ENCODE assay signal across 14 cellular contexts in genomic region chr18:62832282-62832681, GRCh38.
DNase-seq lines count a peak whose midpoint lies in the region; ATAC-seq lines count a peak whose summit lies in the region.
"Had no signal": no experiment of that assay in that cellular context is flagged by ENCODE, and none has a peak within 500 bp of the region (broad histone marks: within the 10 kb centered on the region; RNA-seq: fewer than 3 reads in every experiment).

No MANE protein-coding gene starts in this region.

- H3K4me3 ChIP-seq in BLaER1 treated with 17β-estradiol and CSF1 and Interleukin-3, amounts not matched to agents 10 nM and 100 nM = no peak overlapping the region
- no peak overlapping the region for H3K4me3 ChIP-seq in H7 (ENCODE audit: insufficient read depth, low read depth, low read length)
- H3K4me3 ChIP-seq: HAP-1 had no signal

- ATAC-seq in GM21423 (IDR thresholded peaks at IDR 0.05; ENCODE audit: unreplicated experiment) = peak; percentile 52
- no peak for ATAC-seq in HG03039 (IDR thresholded peaks at IDR 0.05; ENCODE audit: unreplicated experiment)
- ATAC-seq in GM18867 (IDR thresholded peaks at IDR 0.05; ENCODE audit: unreplicated experiment) = no peak

- H3K9ac ChIP-seq in BLaER1 treated with 17β-estradiol and CSF1 and Interleukin-3, amounts not matched to agents 10 nM and 100 nM = no peak overlapping the region

- H3K9me3 ChIP-seq in BLaER1 treated with 17β-estradiol and CSF1 and Interleukin-3, amounts not matched to agents 10 nM and 100 nM (replicated peaks in 1 of 11) = 0 out of 22 replicates have a peak, but pooled peaks cover 0 to 6% (median 0%) of the 10 kb centered on the region in 11 experiments
- H3K9me3 ChIP-seq: HAP-1 had no signal

- H3K27me3 ChIP-seq in BLaER1 treated with 17β-estradiol and CSF1 and Interleukin-3, amounts not matched to agents 10 nM and 100 nM = no peaks in the 10 kb centered on the region
- H3K27me3 ChIP-seq in H7 (ENCODE audit: control insufficient read depth, insufficient read depth, low read length) = no peaks in the 10 kb centered on the region

- H3K36me3 ChIP-seq in BLaER1 treated with 17β-estradiol and CSF1 and Interleukin-3, amounts not matched to agents 10 nM and 100 nM = peaks cover 0 to 49% (median 24%) of the 10 kb centered on the region in 11 experiments; a peak in 19 of 22 replicates
- peaks cover 2% of the 10 kb centered on the region; the same call in 1 of the 2 replicates for H3K36me3 ChIP-seq in H7 (replicated peaks; ENCODE audit: control insufficient read depth, insufficient read depth, low read length)
- H3K36me3 ChIP-seq: HAP-1 had no signal

- DNase-seq in MV-4-11 (lab: John Stamatoyannopoulos, UW) (peak; percentile 25), cerebellar cortex (ENCODE audit: low spot score) (peak; percentile 15), NCI-H82 (lab: John Stamatoyannopoulos, UW) (no peak), H7 (no peak)
- DNase-seq: activated naive CD8-positive, alpha-beta T cell treated with anti-CD3 and anti-CD28 coated beads, Interleukin-2, amount 10 ng/mL, durations not matched to agents 7 days and 5 days; DMS79 treated with DMSO at 0.1 percent for 48 hours; MM.1S; nephron progenitor cell; small intestine had no signal

- no peak overlapping the region for H3K27ac ChIP-seq in BLaER1 treated with 17β-estradiol and CSF1 and Interleukin-3, amounts not matched to agents 10 nM and 100 nM

- H3K4me1 ChIP-seq in BLaER1 treated with 17β-estradiol and CSF1 and Interleukin-3, amounts not matched to agents 10 nM and 100 nM = peaks cover 15 to 35% (median 32%) of the 10 kb centered on the region in 10 experiments

- H4K20me1 ChIP-seq in BLaER1 treated with 17β-estradiol and CSF1 and Interleukin-3, amounts not matched to agents 10 nM and 100 nM = peaks cover 0 to 23% (median under 1%) of the 10 kb centered on the region in 11 experiments; a peak in 4 of 22 replicates

- peak overlapping the region in 7 of 11 experiments; percentile 1 to 34 (median 19); a peak in 7 of 22 replicates for H3K4me2 ChIP-seq in BLaER1 treated with 17β-estradiol and CSF1 and Interleukin-3, amounts not matched to agents 10 nM and 100 nM

Comparison
In these comparisons a context has a peak if more than half of its experiments do, and no peak if none do; other contexts are left out.
1. DNase-seq: peak in MV-4-11 (single experiment) and cerebellar cortex (single experiment); none in NCI-H82 (single experiment) and H7 (single experiment).